Comparison of ENCODE assay signal across 1 cellular context in genomic region chr19:17336872-17337674, GRCh38.
A peak's percentile ranks its signal among the peaks of the same experiment; 100 is the strongest.
TF ChIP-seq lines count a peak whose summit lies in the region.

Gene GTPBP3 (plus strand): TSS chr19:17337553. CDS start chr19:17337612, 59 bp downstream.

TF ChIP-seq in K562, 482 proteins besides CTCF, POLR2A, EP300 and RAD21 (continued from another document and continues in another):
- TF ChIP-seq THRB (CRISPR knock-in tag; conservative IDR thresholded peaks at IDR 0.05), result peak; percentile 68; the same call in 1 of the 2 replicates
- TF ChIP-seq TRIM28 (IDR thresholded peaks at IDR 0.05), result peak; percentile 83; the same call in 1 of the 2 replicates
- TF ChIP-seq NR1H2 (CRISPR knock-in tag; IDR thresholded peaks at IDR 0.05), result no peak
- 0 out of 2 replicates have a peak, but pooled peaks have one; percentile 2 for TF ChIP-seq JUNB (CRISPR knock-in tag; conservative IDR thresholded peaks at IDR 0.05)
- peak; percentile 63; the same call in 1 of the 2 replicates for TF ChIP-seq HES1 (IDR thresholded peaks at IDR 0.05; ENCODE audit: low read depth)
- TF ChIP-seq ATF3 (IDR thresholded peaks at IDR 0.05), result 0 out of 2 replicates have a peak, but pooled peaks have one; percentile 43
- peak; percentile 73; the same call in 1 of the 2 replicates for TF ChIP-seq ATF3 (CRISPR knock-in tag; conservative IDR thresholded peaks at IDR 0.05)
- TF ChIP-seq TAL1 (IDR thresholded peaks at IDR 0.05), result peak; percentile 24
- TF ChIP-seq MXD1 (CRISPR knock-in tag; IDR thresholded peaks at IDR 0.05; ENCODE audit: borderline replicate concordance, poor library complexity, severe bottlenecking), result no peak
- no peak for TF ChIP-seq ZNF561 (CRISPR knock-in tag; conservative IDR thresholded peaks at IDR 0.05)
- TF ChIP-seq HNRNPL (IDR thresholded peaks at IDR 0.05; ENCODE audit: low read depth, low read length), result no peak
- peak; percentile 93 for TF ChIP-seq ETV1 (tag; conservative IDR thresholded peaks at IDR 0.05; ENCODE audit: low read depth)
- no peak for TF ChIP-seq NCOA2 (IDR thresholded peaks at IDR 0.05; ENCODE audit: partially characterized antibody in 2 of 2)
- peak; percentile 90 for TF ChIP-seq SIN3B (IDR thresholded peaks at IDR 0.05; ENCODE audit: low read depth)
- peak; percentile 61 for TF ChIP-seq TEAD4 (IDR thresholded peaks at IDR 0.05; ENCODE audit: low read length)
- TF ChIP-seq TEAD4 (CRISPR knock-in tag; IDR thresholded peaks at IDR 0.05; ENCODE audit: borderline replicate concordance), result no peak
- TF ChIP-seq ZNF449 (CRISPR knock-in tag; IDR thresholded peaks at IDR 0.05), result no peak
- peak; percentile 61 for TF ChIP-seq ZNF24 (IDR thresholded peaks at IDR 0.05)
- no peak for TF ChIP-seq CBX5 (IDR thresholded peaks at IDR 0.05; ENCODE audit: borderline replicate concordance, low read depth)
- peak; percentile 61 for TF ChIP-seq NKRF (IDR thresholded peaks at IDR 0.05; ENCODE audit: borderline replicate concordance)
- no peak for TF ChIP-seq ILK (tag; IDR thresholded peaks at IDR 0.05; ENCODE audit: borderline replicate concordance, low read depth)
- no peak for TF ChIP-seq PREB (CRISPR knock-in tag; IDR thresholded peaks at IDR 0.05)
- no peak for TF ChIP-seq BRF2 (IDR thresholded peaks at IDR 0.05; ENCODE audit: borderline replicate concordance, insufficient read depth, insufficient read length)
- no peak for TF ChIP-seq NUFIP1 (IDR thresholded peaks at IDR 0.05; ENCODE audit: partially characterized antibody)
- TF ChIP-seq ZC3H11A (IDR thresholded peaks at IDR 0.05; ENCODE audit: low read depth, low read length), result peak; percentile 81; the same call in 1 of the 2 replicates
- no peak for TF ChIP-seq NR4A1 (CRISPR knock-in tag; IDR thresholded peaks at IDR 0.05)
- TF ChIP-seq NR4A1 (tag; IDR thresholded peaks at IDR 0.05), result peak; percentile 57
- TF ChIP-seq HMBOX1 (IDR thresholded peaks at IDR 0.05), result peak; percentile 96
- TF ChIP-seq RB1 (IDR thresholded peaks at IDR 0.05; ENCODE audit: low read depth), result peak; percentile 95; the same call in 1 of the 2 replicates
- no peak for TF ChIP-seq ETV6 (IDR thresholded peaks at IDR 0.05; ENCODE audit: borderline replicate concordance in 1 of 2, low read depth in 2 of 2, low read length in 1 of 2)
- TF ChIP-seq ETV6 (CRISPR knock-in tag; IDR thresholded peaks at IDR 0.05; ENCODE audit: borderline replicate concordance), result peak; percentile 38; the same call in 1 of the 2 replicates
- peak; percentile 94 to 97 for TF ChIP-seq FOXK2 (conservative IDR thresholded peaks at IDR 0.05 in 1 of 2, IDR thresholded peaks at IDR 0.05 in 1 of 2; ENCODE audit: low read depth in 2 of 2)
- TF ChIP-seq CREB1 (IDR thresholded peaks at IDR 0.05), result peak; percentile 78
- TF ChIP-seq CREB1 (CRISPR knock-in tag; IDR thresholded peaks at IDR 0.05), result peak; percentile 78
- peak; percentile 94 for TF ChIP-seq RBFOX2 (IDR thresholded peaks at IDR 0.05; ENCODE audit: low read depth, low read length)
- TF ChIP-seq ZNF408 (CRISPR knock-in tag; IDR thresholded peaks at IDR 0.05; ENCODE audit: low read depth), result no peak
- no peak for TF ChIP-seq IRF1 (CRISPR knock-in tag; IDR thresholded peaks at IDR 0.05; ENCODE audit: borderline replicate concordance)
- TF ChIP-seq HLTF (IDR thresholded peaks at IDR 0.05), result peak; percentile 86
- TF ChIP-seq CHCHD3 (CRISPR knock-in tag; IDR thresholded peaks at IDR 0.05), result no peak
- TF ChIP-seq BDP1 (IDR thresholded peaks at IDR 0.05; ENCODE audit: insufficient read depth, insufficient read length), result no peak
- TF ChIP-seq E2F8 (IDR thresholded peaks at IDR 0.05; ENCODE audit: low read depth, partially characterized antibody), result peak; percentile 96
- peak; percentile 86 for TF ChIP-seq RNF2 (IDR thresholded peaks at IDR 0.05)
- peak; percentile 31 to 84; a peak in 2 of 4 replicates for TF ChIP-seq MLLT1 (IDR thresholded peaks at IDR 0.05)
- peak; percentile 55; the same call in 1 of the 2 replicates for TF ChIP-seq LCOR (CRISPR knock-in tag; IDR thresholded peaks at IDR 0.05)
- TF ChIP-seq GMEB1 (CRISPR knock-in tag; IDR thresholded peaks at IDR 0.05), result peak; percentile 62; the same call in 1 of the 2 replicates
- peak; percentile 95 for TF ChIP-seq ASH1L (IDR thresholded peaks at IDR 0.05; ENCODE audit: borderline replicate concordance, low read depth, partially characterized antibody)
- no peak for TF ChIP-seq CBX8 (IDR thresholded peaks at IDR 0.05; ENCODE audit: borderline replicate concordance, extremely low read depth, low read depth, low read length, poor library complexity, severe bottlenecking)
